26 cellular contexts compared by ENCODE assay signal in the genomic region with DNA sequence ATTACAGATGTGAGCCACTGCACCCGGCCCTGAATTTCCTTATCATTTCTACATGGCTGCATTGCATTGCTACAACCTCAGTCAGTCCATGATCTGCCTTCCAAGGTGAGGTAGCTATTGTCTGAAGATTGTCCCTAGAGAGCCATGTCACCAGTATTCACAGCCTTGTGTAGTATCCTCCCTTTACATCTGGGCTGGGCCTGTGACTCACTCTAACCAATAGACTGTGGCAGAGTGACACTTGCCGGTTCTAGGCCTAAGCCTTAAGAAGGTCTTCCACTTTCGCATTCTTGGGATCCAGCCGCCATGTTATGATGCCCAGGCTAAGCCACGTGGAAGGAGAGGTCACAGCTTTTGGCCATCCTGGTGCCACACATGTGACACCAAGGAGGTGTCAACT. TPM values are rescaled to one million over a fixed set of nuclear protein-coding genes. Genes with fewer than 3 reads are reported as not detected.
"Had no signal": no experiment of that assay in that cellular context is flagged by ENCODE, and none has a peak within 500 bp of the region (broad histone marks: within the 10 kb centered on the region; RNA-seq: fewer than 3 reads in every experiment).

No MANE protein-coding gene starts in this region.

- H3K27ac ChIP-seq: SK-N-MC had no signal

- H3K27me3 ChIP-seq: MG63 had no signal

- H3K36me3 ChIP-seq: MG63 had no signal

- DNase-seq: activated B cell treated with CpG ODN at 0.5 μM for 24 hours; activated CD4-positive, alpha-beta memory T cell treated with anti-CD3 and anti-CD28 coated beads, Interleukin-2, amount 10 ng/mL, durations not matched to agents 7 days and 5 days; activated CD4-positive, alpha-beta T cell treated with anti-CD3 and anti-CD28 coated beads for 1 hour; activated CD4-positive, alpha-beta T cell treated with anti-CD3 and anti-CD28 coated beads, Interleukin-2, amount 50 U/mL, for 1 hour; activated CD8-positive, alpha-beta memory T cell treated with anti-CD3 and anti-CD28 coated beads, Interleukin-2, amount 50 U/mL, for 48 hours; activated naive CD4-positive, alpha-beta T cell treated with anti-CD3 and anti-CD28 coated beads, Interleukin-2, amount 50 U/mL, for 16 hours; activated T-cell treated with anti-CD3 and anti-CD28 coated beads, Interleukin-2, amount 50 U/mL, for 1 hour; amygdala; cerebellar nuclear complex; KG1; MG63; MV-4-11; NCI-H1105; NCI-H1436; NCI-H1694 treated with DMSO at 0.1 percent for 48 hours; NCI-H2029 treated with DMSO at 0.1 percent for 48 hours; NCI-H345; NCI-H510A; NCI-H526 treated with DMSO at 0.1 percent for 48 hours; SIG-M5; T-cell; T-helper 2 cell; T1000 had no signal

- H3K4me3 Mint-ChIP-seq: activated B cell treated with CpG ODN at 0.5 μM for 24 hours; activated CD4-positive, alpha-beta memory T cell treated with anti-CD3 and anti-CD28 coated beads, Interleukin-2, amount 10 ng/mL, durations not matched to agents 7 days and 5 days; brain; T-cell had no signal

- H3K27ac Mint-ChIP-seq: activated B cell treated with CpG ODN at 0.5 μM for 24 hours; activated CD4-positive, alpha-beta memory T cell treated with anti-CD3 and anti-CD28 coated beads, Interleukin-2, amount 10 ng/mL, durations not matched to agents 7 days and 5 days; T-cell had no signal

- ATAC-seq: T-cell had no signal

- H3K4me3 ChIP-seq: MG63, SK-N-MC had no signal

- H3K27me3 Mint-ChIP-seq: T-cell had no signal

- H3K36me3 Mint-ChIP-seq: brain, T-cell had no signal

- H3K4me1 Mint-ChIP-seq: activated B cell treated with CpG ODN at 0.5 μM for 24 hours, brain had no signal

- H3K9me3 ChIP-seq: MG63 had no signal

RNA-seq across cellular contexts. Expression of gene PLEKHB1, which starts 10.1 kb away (rescaled TPM):
- total RNA-seq: RPMI7951 had no signal
